4 cellular contexts compared by ENCODE assay signal in genomic region chr13:45189077-45189476, GRCh38. TPM values are rescaled to one million over a fixed set of nuclear protein-coding genes. Genes with fewer than 3 reads are reported as not detected.
"Had no signal": no experiment of that assay in that cellular context is flagged by ENCODE, and none has a peak within 500 bp of the region (broad histone marks: within the 10 kb centered on the region; RNA-seq: fewer than 3 reads in every experiment).

No MANE protein-coding gene starts in this region.

RNA-seq across cellular contexts. Expression of gene KCTD4, which starts 11.8 kb away (rescaled TPM):
- total RNA-seq: NCI-H460; Right ventricle myocardium inferior; SJCRH30; T-helper 1 cell treated with Interleukin-12 subunit alpha and Interleukin-12 subunit beta and Interleukin-4 antibody, amounts not matched to agents 30 ng/mL and 1 ng/mL, for 36 hours had no signal
